In genomic region chr20:51732454-51732791, GRCh38 we compare ENCODE assay signal across 10 cellular contexts. TPM values are rescaled to one million over a fixed set of nuclear protein-coding genes. Genes with fewer than 3 reads are reported as not detected.
A peak's percentile ranks its signal among the peaks of the same experiment; 100 is the strongest.
DNase-seq lines count a peak whose midpoint lies in the region; ATAC-seq and TF ChIP-seq lines count a peak whose summit lies in the region.
"Had no signal": no experiment of that assay in that cellular context is flagged by ENCODE, and none has a peak within 500 bp of the region (broad histone marks: within the 10 kb centered on the region; RNA-seq: fewer than 3 reads in every experiment).

No MANE protein-coding gene starts in this region.

- H3K9me3 ChIP-seq in lower lobe of right lung = no peaks in the 10 kb centered on the region
- H3K9me3 ChIP-seq: A549 had no signal

- no peaks in the 10 kb centered on the region for H3K36me3 ChIP-seq in lower lobe of right lung

- peak overlapping the region; percentile 79 for H3K4me3 Mint-ChIP-seq in activated CD4-positive, alpha-beta T cell treated with anti-CD3 and anti-CD28 coated beads, Interleukin-2, amount 10 ng/mL, durations not matched to agents 24 days and 14 days
- peak overlapping the region; percentile 44 for H3K4me3 Mint-ChIP-seq in chondrocyte (ENCODE audit: unreplicated experiment)
- H3K4me3 Mint-ChIP-seq: immature natural killer cell had no signal

- H3K4me1 ChIP-seq in lower lobe of right lung = no peaks in the 10 kb centered on the region

- H3K4me3 ChIP-seq in lower lobe of right lung = no peak overlapping the region
- H3K4me3 ChIP-seq: A549 had no signal

- DNase-seq in activated CD4-positive, alpha-beta T cell treated with anti-CD3 and anti-CD28 coated beads, Interleukin-2, amount 10 ng/mL, durations not matched to agents 24 days and 14 days = no peak
- no peak for DNase-seq in activated CD4-positive, alpha-beta T cell treated with anti-CD3 and anti-CD28 coated beads, Interleukin-2, amount 50 U/mL, for 4 hours
- DNase-seq in chondrocyte (ENCODE audit: low spot score) (no peak), lower lobe of right lung (no peak), NCI-H345 (lab: John Stamatoyannopoulos, UW) (no peak)
- DNase-seq: immature natural killer cell had no signal

- H3K36me3 Mint-ChIP-seq in activated CD4-positive, alpha-beta T cell treated with anti-CD3 and anti-CD28 coated beads, Interleukin-2, amount 10 ng/mL, durations not matched to agents 24 days and 14 days (ENCODE audit: low read depth) = no peaks in the 10 kb centered on the region
- H3K36me3 Mint-ChIP-seq in chondrocyte (ENCODE audit: low read depth) = no peaks in the 10 kb centered on the region
- H3K36me3 Mint-ChIP-seq: immature natural killer cell had no signal

- ATAC-seq in lower lobe of right lung (peak; percentile 28 to 39), GM21723 (IDR thresholded peaks at IDR 0.05; ENCODE audit: unreplicated experiment) (no peak), HG02981 (IDR thresholded peaks at IDR 0.05; ENCODE audit: unreplicated experiment) (no peak)
- ATAC-seq: A549 had no signal

- H3K9me3 Mint-ChIP-seq in activated CD4-positive, alpha-beta T cell treated with anti-CD3 and anti-CD28 coated beads, Interleukin-2, amount 10 ng/mL, durations not matched to agents 24 days and 14 days = no peaks in the 10 kb centered on the region
- no peaks in the 10 kb centered on the region for H3K9me3 Mint-ChIP-seq in chondrocyte (ENCODE audit: low read depth)
- H3K9me3 Mint-ChIP-seq: immature natural killer cell had no signal

- H3K27me3 ChIP-seq in lower lobe of right lung (ENCODE audit: low read depth) = no peaks in the 10 kb centered on the region

- peaks cover 9% of the 10 kb centered on the region for H3K4me1 Mint-ChIP-seq in activated CD4-positive, alpha-beta T cell treated with anti-CD3 and anti-CD28 coated beads, Interleukin-2, amount 10 ng/mL, durations not matched to agents 24 days and 14 days
- H3K4me1 Mint-ChIP-seq in chondrocyte (ENCODE audit: low read depth) = peaks cover 37% of the 10 kb centered on the region

- peak overlapping the region; percentile 46 for H3K27ac ChIP-seq in lower lobe of right lung
- H3K27ac ChIP-seq in temporal lobe (ENCODE audit: low read depth, low read length) = peak overlapping the region; percentile 80

- peak overlapping the region; percentile 97 for H3K27ac Mint-ChIP-seq in activated CD4-positive, alpha-beta T cell treated with anti-CD3 and anti-CD28 coated beads, Interleukin-2, amount 10 ng/mL, durations not matched to agents 24 days and 14 days
- peak overlapping the region; percentile 94 for H3K27ac Mint-ChIP-seq in chondrocyte (ENCODE audit: unreplicated experiment)

- intact Hi-C loops in activated CD4-positive, alpha-beta T cell treated with anti-CD3 and anti-CD28 coated beads, Interleukin-2, amount 10 ng/mL, durations not matched to agents 24 days and 14 days (cut with micrococcal nuclease) = loop anchor here (1.0 kb wide), 1 partner anchor 17 kb away; no protein-coding TSS in a partner anchor
- intact Hi-C loops in lower lobe of right lung (cut with DNase I) = no loop called here

- no peak for TF ChIP-seq CTCF in chondrocyte (IDR thresholded peaks at IDR 0.05)
- TF ChIP-seq CTCF in lower lobe of right lung (IDR thresholded peaks at IDR 0.05) = no peak

- no peaks in the 10 kb centered on the region for H3K27me3 Mint-ChIP-seq in activated CD4-positive, alpha-beta T cell treated with anti-CD3 and anti-CD28 coated beads, Interleukin-2, amount 10 ng/mL, durations not matched to agents 24 days and 14 days
- H3K27me3 Mint-ChIP-seq in chondrocyte (ENCODE audit: low read depth) = no peaks in the 10 kb centered on the region

RNA-seq across cellular contexts. Expression of gene ATP9A, which starts 35.8 kb away (rescaled TPM):
- 14.7 and 16.1 TPM in 2 replicates for total RNA-seq in activated CD4-positive, alpha-beta T cell treated with anti-CD3 and anti-CD28 coated beads, Interleukin-2, amount 10 ng/mL, durations not matched to agents 24 days and 14 days
- total RNA-seq in chondrocyte (43.1 to 49.6 TPM (median 43.4 TPM) in 3 replicates), lower lobe of right lung (23.1 TPM), temporal lobe (242 TPM)

Comparison
In these comparisons a context has a peak if more than half of its experiments do, and no peak if none do; other contexts are left out.
1. ATAC-seq: peak in lower lobe of right lung (2 of 2); none in GM21723 (single experiment) and HG02981 (single experiment).